1 cellular context compared by ENCODE assay signal in genomic region chr1:202692959-202693555, GRCh38.
TF ChIP-seq lines count a peak whose summit lies in the region.

No MANE protein-coding gene starts in this region.

TF ChIP-seq in HepG2, 621 proteins besides CTCF, POLR2A, EP300 and RAD21 (continued from another document and continues in another):
- TF ChIP-seq ATM (IDR thresholded peaks at IDR 0.05; ENCODE audit: borderline replicate concordance) (no peak), GPN1 (CRISPR knock-in tag; IDR thresholded peaks at IDR 0.05; ENCODE audit: borderline replicate concordance) (no peak), TRIM22 (IDR thresholded peaks at IDR 0.05) (no peak), ZXDC (CRISPR knock-in tag; IDR thresholded peaks at IDR 0.05) (no peak), SMAD3 (CRISPR knock-in tag; IDR thresholded peaks at IDR 0.05) (peak; percentile 96), SNAPC5 (CRISPR knock-in tag; IDR thresholded peaks at IDR 0.05; ENCODE audit: borderline replicate concordance) (peak; percentile 71; the same call in 1 of the 2 replicates), RBM22 (optimal IDR thresholded peaks at IDR 0.05; ENCODE audit: low read length) (no peak), U2AF1 (optimal IDR thresholded peaks at IDR 0.05; ENCODE audit: low read depth, low read length) (no peak), ZNF616 (CRISPR knock-in tag; IDR thresholded peaks at IDR 0.05; ENCODE audit: low read depth) (peak; percentile 67; the same call in 1 of the 2 replicates), ZNF207 (IDR thresholded peaks at IDR 0.05; ENCODE audit: borderline replicate concordance) (no peak), CBFB (CRISPR knock-in tag; IDR thresholded peaks at IDR 0.05) (no peak), ZNF546 (CRISPR knock-in tag; conservative IDR thresholded peaks at IDR 0.05) (no peak), ZNF589 (CRISPR knock-in tag; conservative IDR thresholded peaks at IDR 0.05) (no peak), GLI4 (CRISPR knock-in tag; IDR thresholded peaks at IDR 0.05; ENCODE audit: borderline replicate concordance) (no peak), ZNF251 (CRISPR knock-in tag; IDR thresholded peaks at IDR 0.05) (no peak), KMT2B (CRISPR knock-in tag; IDR thresholded peaks at IDR 0.05) (peak; percentile 83), RERE (CRISPR knock-in tag; IDR thresholded peaks at IDR 0.05; ENCODE audit: low read depth) (0 out of 2 replicates have a peak, but pooled peaks have one; percentile 33), MBD4 (IDR thresholded peaks at IDR 0.05; ENCODE audit: borderline replicate concordance, low read length) (no peak), ZNF670 (CRISPR knock-in tag; IDR thresholded peaks at IDR 0.05; ENCODE audit: borderline replicate concordance) (no peak), ZSCAN12 (CRISPR knock-in tag; IDR thresholded peaks at IDR 0.05) (no peak), NFKBIZ (CRISPR knock-in tag; IDR thresholded peaks at IDR 0.05) (no peak), ZNF780A (CRISPR knock-in tag; IDR thresholded peaks at IDR 0.05) (no peak; the same call in 1 of the 2 replicates), YY1 (IDR thresholded peaks at IDR 0.05; ENCODE audit: insufficient read depth, insufficient replicate concordance, low read depth, low read length) (no peak), TEAD2 (CRISPR knock-in tag; IDR thresholded peaks at IDR 0.05) (peak; percentile 45; the same call in 1 of the 2 replicates), ARNT (IDR thresholded peaks at IDR 0.05) (no peak), NFYC (CRISPR knock-in tag; IDR thresholded peaks at IDR 0.05) (0 out of 2 replicates have a peak, but pooled peaks have one; percentile 19), PBX2 (CRISPR knock-in tag; IDR thresholded peaks at IDR 0.05) (no peak), TARDBP (CRISPR knock-in tag; IDR thresholded peaks at IDR 0.05) (no peak), SAFB2 (CRISPR knock-in tag; IDR thresholded peaks at IDR 0.05; ENCODE audit: borderline replicate concordance, low read depth) (no peak), ZNF878 (CRISPR knock-in tag; IDR thresholded peaks at IDR 0.05) (peak; percentile 87), RBAK (CRISPR knock-in tag; IDR thresholded peaks at IDR 0.05) (0 out of 2 replicates have a peak, but pooled peaks have one; percentile 35), CEBPB (IDR thresholded peaks at IDR 0.05; ENCODE audit: borderline replicate concordance, low read depth, low read length) (no peak), HDAC2 (CRISPR knock-in tag; IDR thresholded peaks at IDR 0.05) (peak; percentile 85), ATF7 (IDR thresholded peaks at IDR 0.05) (no peak), ATF7 (CRISPR knock-in tag; IDR thresholded peaks at IDR 0.05) (no peak), ZZZ3 (CRISPR knock-in tag; IDR thresholded peaks at IDR 0.05; ENCODE audit: borderline replicate concordance) (no peak), TCF7L2 (IDR thresholded peaks at IDR 0.05; ENCODE audit: low read depth, low read length) (no peak), PCBP1 (IDR thresholded peaks at IDR 0.05; ENCODE audit: borderline replicate concordance, low read depth, low read length) (no peak), RARG (CRISPR knock-in tag; IDR thresholded peaks at IDR 0.05; ENCODE audit: low read depth) (no peak), ATF5 (CRISPR knock-in tag; IDR thresholded peaks at IDR 0.05; ENCODE audit: low read depth) (no peak), AKNA (CRISPR knock-in tag; IDR thresholded peaks at IDR 0.05; ENCODE audit: borderline replicate concordance) (0 out of 2 replicates have a peak, but pooled peaks have one; percentile 72), RBFOX2 (IDR thresholded peaks at IDR 0.05; ENCODE audit: low read depth, low read length) (no peak), SIX1 (CRISPR knock-in tag; IDR thresholded peaks at IDR 0.05; ENCODE audit: borderline replicate concordance) (peak; percentile 41; the same call in 1 of the 2 replicates), JUND (CRISPR knock-in tag; IDR thresholded peaks at IDR 0.05) (no peak)
- TF ChIP-seq, protein P1, sequence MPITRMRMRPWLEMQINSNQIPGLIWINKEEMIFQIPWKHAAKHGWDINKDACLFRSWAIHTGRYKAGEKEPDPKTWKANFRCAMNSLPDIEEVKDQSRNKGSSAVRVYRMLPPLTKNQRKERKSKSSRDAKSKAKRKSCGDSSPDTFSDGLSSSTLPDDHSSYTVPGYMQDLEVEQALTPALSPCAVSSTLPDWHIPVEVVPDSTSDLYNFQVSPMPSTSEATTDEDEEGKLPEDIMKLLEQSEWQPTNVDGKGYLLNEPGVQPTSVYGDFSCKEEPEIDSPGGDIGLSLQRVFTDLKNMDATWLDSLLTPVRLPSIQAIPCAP (CRISPR knock-in tag; IDR thresholded peaks at IDR 0.05; ENCODE audit: low read depth) = no peak
- TF ChIP-seq, protein P2, sequence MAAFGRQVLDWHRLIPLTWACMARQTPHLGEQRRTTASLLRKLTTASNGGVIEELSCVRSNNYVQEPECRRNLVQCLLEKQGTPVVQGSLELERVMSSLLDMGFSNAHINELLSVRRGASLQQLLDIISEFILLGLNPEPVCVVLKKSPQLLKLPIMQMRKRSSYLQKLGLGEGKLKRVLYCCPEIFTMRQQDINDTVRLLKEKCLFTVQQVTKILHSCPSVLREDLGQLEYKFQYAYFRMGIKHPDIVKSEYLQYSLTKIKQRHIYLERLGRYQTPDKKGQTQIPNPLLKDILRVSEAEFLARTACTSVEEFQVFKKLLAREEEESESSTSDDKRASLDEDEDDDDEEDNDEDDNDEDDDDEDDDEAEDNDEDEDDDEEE (CRISPR knock-in tag; IDR thresholded peaks at IDR 0.05) = peak; percentile 72; the same call in 1 of the 2 replicates
- TF ChIP-seq, protein P3, sequence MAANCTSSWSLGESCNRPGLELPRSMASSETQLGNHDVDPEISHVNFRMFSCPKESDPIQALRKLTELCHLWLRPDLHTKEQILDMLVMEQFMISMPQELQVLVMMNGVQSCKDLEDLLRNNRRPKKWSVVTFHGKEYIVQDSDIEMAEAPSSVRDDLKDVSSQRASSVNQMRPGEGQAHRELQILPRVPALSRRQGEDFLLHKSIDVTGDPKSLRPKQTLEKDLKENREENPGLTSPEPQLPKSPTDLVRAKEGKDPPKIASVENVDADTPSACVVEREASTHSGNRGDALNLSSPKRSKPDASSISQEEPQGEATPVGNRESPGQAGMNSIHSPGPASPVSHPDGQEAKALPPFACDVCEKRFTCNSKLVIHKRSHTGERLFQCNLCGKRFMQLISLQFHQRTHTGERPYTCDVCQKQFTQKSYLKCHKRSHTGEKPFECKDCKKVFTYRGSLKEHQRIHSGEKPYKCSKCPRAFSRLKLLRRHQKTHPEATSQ (CRISPR knock-in tag; IDR thresholded peaks at IDR 0.05; ENCODE audit: borderline replicate concordance) = no peak
